In the genomic region with DNA sequence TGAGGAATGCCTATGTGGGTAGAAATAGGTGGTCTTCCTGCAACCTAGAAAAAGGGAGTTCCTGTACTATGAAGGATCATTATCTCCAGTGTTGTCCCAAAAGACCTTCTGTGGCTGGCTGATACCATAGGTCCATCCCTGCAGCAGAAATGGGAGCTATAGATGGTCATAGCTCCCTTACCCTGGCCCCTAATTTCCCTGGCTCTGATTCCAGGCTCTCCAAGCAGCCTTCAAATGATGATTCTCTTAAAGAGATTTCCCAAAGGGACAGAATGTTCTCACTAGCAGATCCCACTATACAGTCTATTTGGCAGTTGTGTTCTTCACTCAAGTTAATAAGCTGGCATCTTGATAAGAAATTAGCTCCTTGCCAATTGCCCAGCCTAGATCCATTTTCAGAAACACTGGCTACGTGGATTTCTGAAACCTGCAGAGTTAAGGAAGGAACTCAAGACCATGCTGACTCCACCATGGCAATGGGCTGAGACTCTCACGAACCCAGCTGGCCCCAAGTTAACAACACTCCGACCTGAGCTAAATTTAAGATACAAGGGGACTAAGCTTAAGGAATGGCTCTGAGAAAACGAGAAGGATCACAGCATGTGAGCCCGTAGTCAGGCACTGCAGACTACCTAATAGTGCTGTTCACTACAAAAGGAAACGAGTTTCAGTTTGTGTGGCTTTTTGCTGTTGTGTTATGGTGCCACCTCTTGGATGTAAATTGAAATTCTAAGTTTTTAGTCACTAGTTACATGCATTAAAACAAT, we compare ENCODE assay signal across 8 cellular contexts. TPM values are rescaled to one million over a fixed set of nuclear protein-coding genes. Genes with fewer than 3 reads are reported as not detected.
DNase-seq lines count a peak whose midpoint lies in the region; ATAC-seq and TF ChIP-seq lines count a peak whose summit lies in the region.

No MANE protein-coding gene starts in this region.

- CTCF ChIA-PET in HEK293T (lab: Yijun Ruan, JAX): interaction anchor here (0.6 to 1.6 kb wide), 9 partner anchors 11 to 469 kb away, joined by 3 to 11 read pairs (median 3); partner anchors contain the start of genes C15orf40 and RAMAC

- POLR2A ChIA-PET in HEK293T (lab: Yijun Ruan, JAX): interaction anchor here (0.9 to 2.0 kb wide), 6 partner anchors 11 to 250 kb away, joined by 3 to 11 read pairs (median 3); partner anchors contain the start of gene C15orf40

- H3K4me1 Mint-ChIP-seq in naive B cell: peaks cover 6 to 13% (median 7%) of the 10 kb centered on the region in 3 donors

- no peaks in the 10 kb centered on the region for H3K9me3 Mint-ChIP-seq in naive B cell

- peak; percentile 79 to 83 for ATAC-seq in naive B cell (ENCODE audit: low read depth in 2 of 2)

- peak overlapping the region; percentile 12 to 87 (median 58) for H3K27ac Mint-ChIP-seq in naive B cell

- H3K36me3 Mint-ChIP-seq in naive B cell: no peaks in the 10 kb centered on the region

- TF ChIP-seq POLR2A in erythroblast (IDR thresholded peaks at IDR 0.05; ENCODE audit: low read length): peak; percentile 49

- H3K27me3 Mint-ChIP-seq in naive B cell: no peaks in the 10 kb centered on the region

- DNase-seq in stimulated activated CD4-positive, alpha-beta T cell treated with anti-CD3 and anti-CD28 coated beads, Interleukin-2, amount 100 ng/mL, for 4 hours (ENCODE audit: low read depth): peak; percentile 10
- DNase-seq in stimulated activated CD4-positive, alpha-beta T cell treated with anti-CD3 and anti-CD28 coated beads, Interleukin-1b, Interleukin-23, amount 100 ng/mL, for 48 hours: no peak
- DNase-seq in HEK293T (ENCODE audit: extremely low spot score) (peak; percentile 59), NCI-H1694 treated with DMSO at 0.1 percent for 48 hours (lab: John Stamatoyannopoulos, UW) (peak; percentile 65), erythroblast (lab: John Stamatoyannopoulos, UW) (peak; percentile 82 to 85), naive B cell (peak; percentile 46)
- peak; percentile 18 to 31 for DNase-seq in activated CD4-positive, alpha-beta T cell treated with anti-CD3 and anti-CD28 coated beads for 4 hours
- DNase-seq in effector CD8-positive, alpha-beta T cell (lab: John Stamatoyannopoulos, UW): no peak

- H3K4me3 Mint-ChIP-seq in naive B cell: peak overlapping the region; percentile 51 to 86 (median 67)

TF ChIP-seq in HEK293T, 16 proteins besides CTCF, POLR2A, EP300 and RAD21:
- no peak for TF ChIP-seq SP1 (IDR thresholded peaks at IDR 0.05)
- no peak for TF ChIP-seq CTBP1 (IDR thresholded peaks at IDR 0.05; ENCODE audit: borderline replicate concordance)
- no peak for TF ChIP-seq LEF1 (IDR thresholded peaks at IDR 0.05; ENCODE audit: borderline replicate concordance)
- TF ChIP-seq TARDBP (IDR thresholded peaks at IDR 0.05): no peak
- TF ChIP-seq, protein P1, sequence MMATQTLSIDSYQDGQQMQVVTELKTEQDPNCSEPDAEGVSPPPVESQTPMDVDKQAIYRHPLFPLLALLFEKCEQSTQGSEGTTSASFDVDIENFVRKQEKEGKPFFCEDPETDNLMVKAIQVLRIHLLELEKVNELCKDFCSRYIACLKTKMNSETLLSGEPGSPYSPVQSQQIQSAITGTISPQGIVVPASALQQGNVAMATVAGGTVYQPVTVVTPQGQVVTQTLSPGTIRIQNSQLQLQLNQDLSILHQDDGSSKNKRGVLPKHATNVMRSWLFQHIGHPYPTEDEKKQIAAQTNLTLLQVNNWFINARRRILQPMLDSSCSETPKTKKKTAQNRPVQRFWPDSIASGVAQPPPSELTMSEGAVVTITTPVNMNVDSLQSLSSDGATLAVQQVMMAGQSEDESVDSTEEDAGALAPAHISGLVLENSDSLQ (IDR thresholded peaks at IDR 0.05): no peak
- no peak for TF ChIP-seq SUZ12 (IDR thresholded peaks at IDR 0.05)
- TF ChIP-seq FOXA1 (IDR thresholded peaks at IDR 0.05): no peak

RNA-seq across cellular contexts. Expression of gene C15orf40, which starts 11.4 kb away (rescaled TPM):
- polyA plus RNA-seq in naive B cell (ENCODE audit: low read depth in 6 of 6): 10 to 100 TPM; 49.6 to 82.3 (median 56.5) TPM

RNA-seq across cellular contexts. Expression of gene RAMAC, which starts 14.1 kb away (rescaled TPM):
- polyA plus RNA-seq in naive B cell (ENCODE audit: low read depth in 6 of 6): 10 to 100 TPM; 46.8 to 98.0 (median 49.7) TPM

RNA-seq across cellular contexts. Expression of gene HOMER2, which starts 47.6 kb away (rescaled TPM):
- 10 to 100 TPM in 1 of 6 donors, 1 to 10 TPM in 5; 3.0 to 11.6 (median 6.2) TPM for polyA plus RNA-seq in naive B cell (ENCODE audit: low read depth in 6 of 6)

Comparison
In these comparisons a context has a peak if more than half of its experiments do, and no peak if none do; other contexts are left out.
1. DNase-seq: peak in stimulated activated CD4-positive, alpha-beta T cell treated with anti-CD3 and anti-CD28 coated beads, Interleukin-2, amount 100 ng/mL, for 4 hours (single experiment), HEK293T (single experiment), NCI-H1694 treated with DMSO at 0.1 percent for 48 hours (single experiment), activated CD4-positive, alpha-beta T cell treated with anti-CD3 and anti-CD28 coated beads for 4 hours (2 of 2), erythroblast (2 of 2) and naive B cell (single experiment); none in stimulated activated CD4-positive, alpha-beta T cell treated with anti-CD3 and anti-CD28 coated beads, Interleukin-1b, Interleukin-23, amount 100 ng/mL, for 48 hours (single experiment) and effector CD8-positive, alpha-beta T cell (single experiment).